24 cellular contexts compared by ENCODE assay signal in genomic region chr1:83098791-83099190, GRCh38.
"Had no signal": no experiment of that assay in that cellular context is flagged by ENCODE, and none has a peak within 500 bp of the region (broad histone marks: within the 10 kb centered on the region; RNA-seq: fewer than 3 reads in every experiment).

No MANE protein-coding gene starts in this region.

- H3K9me3 ChIP-seq: Peyer's patch had no signal

- DNase-seq: activated CD4-positive, alpha-beta memory T cell treated with anti-CD3 and anti-CD28 coated beads, Interleukin-2, amount 10 ng/mL, durations not matched to agents 7 days and 5 days; activated CD4-positive, alpha-beta T cell treated with anti-CD3 and anti-CD28 coated beads for 36 hours; activated CD4-positive, alpha-beta T cell treated with anti-CD3 and anti-CD28 coated beads, Interleukin-2, amount 50 U/mL, for 1 hour; activated CD4-positive, CD25-positive, alpha-beta regulatory T cell; activated gamma-delta T cell; activated naive CD4-positive, alpha-beta T cell treated with anti-CD3 and anti-CD28 coated beads for 36 hours; activated T-cell treated with anti-CD3 and anti-CD28 coated beads for 4 hours; activated T-cell treated with anti-CD3 and anti-CD28 coated beads, Interleukin-2, amount 50 U/mL, for 48 hours; amygdala; cerebellar nuclear complex; MM.1S; NCI-H1417; NCI-H1930; NCI-H2171; NCI-H2227 treated with DMSO at 0.1 percent for 48 hours; NCI-H446 treated with DMSO at 0.1 percent for 48 hours; NCI-H526; NCI-H774; Peyer's patch; SHP77 treated with DMSO at 0.1 percent for 48 hours; T-helper 17 cell; T-helper 9 cell had no signal

- H3K36me3 ChIP-seq: Peyer's patch had no signal

- H3K4me1 ChIP-seq: Peyer's patch had no signal

- H3K4me3 ChIP-seq: Peyer's patch had no signal

- ATAC-seq: activated CD4-positive, alpha-beta T cell treated with anti-CD3 and anti-CD28 coated beads for 36 hours; activated T-helper 17 cell treated with anti-CD3 and anti-CD28 coated beads, Interleukin-2, amount 50 U/mL, for 72 hours; T-helper 17 cell had no signal

- H3K27ac ChIP-seq: KMS-11, Peyer's patch had no signal

- H3K27me3 ChIP-seq: Peyer's patch had no signal
